In the genomic region with DNA sequence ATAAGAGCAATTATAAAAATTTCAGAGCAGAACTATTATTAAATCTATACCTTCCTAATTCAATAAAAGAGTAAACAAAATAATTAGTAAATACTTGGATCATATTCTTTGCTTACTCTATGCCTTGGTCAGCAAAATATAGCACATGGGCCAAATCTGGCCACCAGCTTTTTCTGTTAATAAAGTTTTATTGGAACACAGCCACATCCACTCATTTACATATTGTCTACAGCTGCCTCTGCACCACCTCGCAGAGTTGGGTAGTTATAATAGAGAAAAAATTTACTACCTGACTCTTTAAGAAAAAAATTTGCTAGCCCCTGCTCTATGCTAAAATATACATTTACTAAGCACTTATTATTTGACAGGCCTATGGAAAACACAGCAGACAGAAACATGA, we compare ENCODE assay signal across 28 cellular contexts.
"Had no signal": no experiment of that assay in that cellular context is flagged by ENCODE, and none has a peak within 500 bp of the region (broad histone marks: within the 10 kb centered on the region; RNA-seq: fewer than 3 reads in every experiment).

No MANE protein-coding gene starts in this region.

- H3K27ac ChIP-seq: adrenal gland, body of pancreas, epithelial cell of prostate, esophagus squamous epithelium, gastroesophageal sphincter had no signal

- H3K9me3 Mint-ChIP-seq: activated CD4-positive, alpha-beta memory T cell treated with anti-CD3 and anti-CD28 coated beads for 36 hours; activated naive CD4-positive, alpha-beta T cell treated with anti-CD3 and anti-CD28 coated beads for 36 hours; activated naive CD4-positive, alpha-beta T cell treated with anti-CD3 and anti-CD28 coated beads, Interleukin-2, amount 50 U/mL, for 24 hours; activated naive CD8-positive, alpha-beta T cell treated with anti-CD3 and anti-CD28 coated beads for 36 hours; activated naive CD8-positive, alpha-beta T cell treated with anti-CD3 and anti-CD28 coated beads, Interleukin-2, amount 50 U/mL, for 24 hours; activated T-cell treated with anti-CD3 and anti-CD28 coated beads, Interleukin-2, amount 50 U/mL, for 4 hours; activated T-helper 17 cell treated with anti-CD3 and anti-CD28 coated beads, Interleukin-2, amount 50 U/mL, for 72 hours; T-cell had no signal

- H3K4me1 ChIP-seq: adrenal gland, body of pancreas, esophagus squamous epithelium, gastroesophageal sphincter had no signal

- H3K27me3 Mint-ChIP-seq: activated CD4-positive, alpha-beta memory T cell treated with anti-CD3 and anti-CD28 coated beads for 36 hours; activated CD4-positive, alpha-beta T cell treated with anti-CD3 and anti-CD28 coated beads for 36 hours; activated CD4-positive, alpha-beta T cell treated with anti-CD3 and anti-CD28 coated beads, Interleukin-2, amount 10 ng/mL, durations not matched to agents 24 days and 14 days; activated naive CD4-positive, alpha-beta T cell treated with anti-CD3 and anti-CD28 coated beads, Interleukin-2, amount 50 U/mL, for 24 hours; activated naive CD8-positive, alpha-beta T cell treated with anti-CD3 and anti-CD28 coated beads for 36 hours; activated naive CD8-positive, alpha-beta T cell treated with anti-CD3 and anti-CD28 coated beads, Interleukin-2, amount 50 U/mL, for 24 hours; activated T-helper 17 cell treated with anti-CD3 and anti-CD28 coated beads, Interleukin-2, amount 50 U/mL, for 72 hours; T-cell had no signal

- H3K27me3 ChIP-seq: adrenal gland, body of pancreas, esophagus squamous epithelium, gastroesophageal sphincter had no signal

- ATAC-seq: activated CD4-positive, alpha-beta T cell treated with anti-CD3 and anti-CD28 coated beads for 36 hours; activated naive CD8-positive, alpha-beta T cell treated with anti-CD3 and anti-CD28 coated beads, Interleukin-2, amount 50 U/mL, for 24 hours; activated T-cell treated with anti-CD3 and anti-CD28 coated beads, Interleukin-2, amount 50 U/mL, for 4 hours; activated T-helper 17 cell treated with anti-CD3 and anti-CD28 coated beads, Interleukin-2, amount 50 U/mL, for 72 hours; body of pancreas; gastroesophageal sphincter; T-cell had no signal

- H3K4me1 Mint-ChIP-seq: activated naive CD8-positive, alpha-beta T cell treated with anti-CD3 and anti-CD28 coated beads, Interleukin-2, amount 50 U/mL, for 24 hours had no signal

- H3K4me3 ChIP-seq: adrenal gland, body of pancreas, esophagus squamous epithelium, gastroesophageal sphincter had no signal

- DNase-seq: activated CD4-positive, alpha-beta memory T cell treated with anti-CD3 and anti-CD28 coated beads for 36 hours; activated CD4-positive, alpha-beta T cell treated with anti-CD3 and anti-CD28 coated beads for 36 hours; activated CD4-positive, alpha-beta T cell treated with anti-CD3 and anti-CD28 coated beads, Interleukin-2, amount 10 ng/mL, durations not matched to agents 24 days and 14 days; activated CD4-positive, CD25-positive, alpha-beta regulatory T cell; activated CD4-positive, CD25-positive, alpha-beta regulatory T cell treated with anti-CD3 and anti-CD28 coated beads, Interleukin-2, amount 50 U/mL, for 72 hours; activated CD8-positive, alpha-beta memory T cell treated with anti-CD3 and anti-CD28 coated beads for 24 hours; activated effector memory CD4-positive, alpha-beta T cell treated with Interleukin-2 at 50 U/mL for 16 hours; activated gamma-delta T cell treated with Interleukin-2 at 50 U/mL for 16 hours; activated naive CD4-positive, alpha-beta T cell treated with anti-CD3 and anti-CD28 coated beads for 36 hours; activated naive CD8-positive, alpha-beta T cell treated with anti-CD3 and anti-CD28 coated beads for 36 hours; activated naive CD8-positive, alpha-beta T cell treated with anti-CD3 and anti-CD28 coated beads, Interleukin-2, amount 50 U/mL, for 24 hours; activated T-cell treated with anti-CD3 and anti-CD28 coated beads, Interleukin-2, amount 50 U/mL, for 4 hours; adrenal gland; amygdala; aorta; body of pancreas; caudate nucleus; cortex of kidney; effector CD8-positive, alpha-beta T cell; esophagus squamous epithelium; foreskin melanocyte; SW 1271; T-cell; T-helper 2 cell had no signal

- H3K27ac Mint-ChIP-seq: activated CD4-positive, alpha-beta memory T cell treated with anti-CD3 and anti-CD28 coated beads for 36 hours; activated CD4-positive, alpha-beta T cell treated with anti-CD3 and anti-CD28 coated beads for 36 hours; activated CD4-positive, alpha-beta T cell treated with anti-CD3 and anti-CD28 coated beads, Interleukin-2, amount 10 ng/mL, durations not matched to agents 24 days and 14 days; activated naive CD4-positive, alpha-beta T cell treated with anti-CD3 and anti-CD28 coated beads for 36 hours; activated naive CD8-positive, alpha-beta T cell treated with anti-CD3 and anti-CD28 coated beads for 36 hours; activated naive CD8-positive, alpha-beta T cell treated with anti-CD3 and anti-CD28 coated beads, Interleukin-2, amount 50 U/mL, for 24 hours; activated T-helper 17 cell treated with anti-CD3 and anti-CD28 coated beads, Interleukin-2, amount 50 U/mL, for 72 hours had no signal

- H3K9me3 ChIP-seq: adrenal gland, body of pancreas, esophagus squamous epithelium, gastroesophageal sphincter had no signal

- H3K4me3 Mint-ChIP-seq: activated CD4-positive, alpha-beta memory T cell treated with anti-CD3 and anti-CD28 coated beads for 36 hours; activated CD4-positive, alpha-beta T cell treated with anti-CD3 and anti-CD28 coated beads for 36 hours; activated CD4-positive, alpha-beta T cell treated with anti-CD3 and anti-CD28 coated beads, Interleukin-2, amount 10 ng/mL, durations not matched to agents 24 days and 14 days; activated naive CD4-positive, alpha-beta T cell treated with anti-CD3 and anti-CD28 coated beads for 36 hours; activated naive CD4-positive, alpha-beta T cell treated with anti-CD3 and anti-CD28 coated beads, Interleukin-2, amount 50 U/mL, for 24 hours; activated naive CD8-positive, alpha-beta T cell treated with anti-CD3 and anti-CD28 coated beads for 36 hours; activated naive CD8-positive, alpha-beta T cell treated with anti-CD3 and anti-CD28 coated beads, Interleukin-2, amount 50 U/mL, for 24 hours; activated T-cell treated with anti-CD3 and anti-CD28 coated beads, Interleukin-2, amount 50 U/mL, for 4 hours; activated T-helper 17 cell treated with anti-CD3 and anti-CD28 coated beads, Interleukin-2, amount 50 U/mL, for 72 hours; T-cell had no signal
